Comparison of ENCODE assay signal across 19 cellular contexts in genomic region chr4:168432419-168433146, GRCh38.
"Had no signal": no experiment of that assay in that cellular context is flagged by ENCODE, and none has a peak within 500 bp of the region (broad histone marks: within the 10 kb centered on the region; RNA-seq: fewer than 3 reads in every experiment).

No MANE protein-coding gene starts in this region.

- H3K4me3 ChIP-seq: ascending aorta, breast epithelium, lung, skin epidermis, tibial nerve had no signal

- DNase-seq: activated CD4-positive, alpha-beta T cell treated with anti-CD3 and anti-CD28 coated beads for 1 hour; activated CD8-positive, alpha-beta memory T cell treated with anti-CD3 and anti-CD28 coated beads for 24 hours; activated CD8-positive, alpha-beta memory T cell treated with anti-CD3 and anti-CD28 coated beads, Interleukin-2, amount 50 U/mL, for 48 hours; activated gamma-delta T cell; activated T-cell treated with anti-CD3 and anti-CD28 coated beads, Interleukin-2, amount 50 U/mL, for 72 hours; effector CD8-positive, alpha-beta T cell; foreskin keratinocyte; glutamatergic neuron; hypothalamus; kidney; T-helper 2 cell had no signal

- H3K4me1 ChIP-seq: ascending aorta, breast epithelium, tibial nerve had no signal

- FAIRE-seq: urothelium cell line had no signal

- H3K27me3 ChIP-seq: ascending aorta, breast epithelium, foreskin keratinocyte, tibial nerve had no signal

- ATAC-seq: activated T-cell treated with anti-CD3 and anti-CD28 coated beads, Interleukin-2, amount 50 U/mL, for 72 hours; foreskin keratinocyte; left lobe of liver had no signal

- H3K9me3 ChIP-seq: ascending aorta, breast epithelium, tibial nerve had no signal

- H3K27ac ChIP-seq: ascending aorta, breast epithelium, foreskin keratinocyte, skin epidermis, tibial nerve, VCaP had no signal
